Comparison of ENCODE assay signal across 9 cellular contexts in genomic region chr18:32760391-32760790, GRCh38. TPM values are rescaled to one million over a fixed set of nuclear protein-coding genes. Genes with fewer than 3 reads are reported as not detected.
DNase-seq lines count a peak whose midpoint lies in the region; ATAC-seq and TF ChIP-seq lines count a peak whose summit lies in the region.
"Had no signal": no experiment of that assay in that cellular context is flagged by ENCODE, and none has a peak within 500 bp of the region (broad histone marks: within the 10 kb centered on the region; RNA-seq: fewer than 3 reads in every experiment).

No MANE protein-coding gene starts in this region.

- no peaks in the 10 kb centered on the region for H3K36me3 ChIP-seq in H7 (replicated peaks; ENCODE audit: control insufficient read depth, insufficient read depth, low read length)
- H3K36me3 ChIP-seq in breast epithelium: no peaks in the 10 kb centered on the region

- TF ChIP-seq POLR2A in breast epithelium (IDR thresholded peaks at IDR 0.05): no peak

- intact Hi-C loops in breast epithelium (cut with DNase I; ENCODE audit: low total_unique reads): no loop called here

- no peaks in the 10 kb centered on the region for H3K9me3 ChIP-seq in breast epithelium

- H3K27me3 ChIP-seq in H7 (ENCODE audit: control insufficient read depth, insufficient read depth, low read length) (no peaks in the 10 kb centered on the region), breast epithelium (no peaks in the 10 kb centered on the region)

- H3K4me1 ChIP-seq in breast epithelium: no peaks in the 10 kb centered on the region

- peak; percentile 91 for ATAC-seq in GM18870 (IDR thresholded peaks at IDR 0.05; ENCODE audit: unreplicated experiment)
- ATAC-seq in HG03469 (IDR thresholded peaks at IDR 0.05; ENCODE audit: unreplicated experiment): peak; percentile 98

- DNase-seq in H7 (peak; percentile 44), iPS-NIHi11 (ENCODE audit: low spot score) (peak; percentile 32), NCI-H1092 treated with DMSO at 0.1 percent for 48 hours (lab: John Stamatoyannopoulos, UW) (no peak), breast epithelium (ENCODE audit: low spot score in 2 of 2) (no peak), GOT3 (lab: John Stamatoyannopoulos, UW) (no peak)
- no peak for DNase-seq in stimulated activated naive CD4-positive, alpha-beta T cell (lab: John Stamatoyannopoulos, UW)
- DNase-seq: NCI-H1105 treated with DMSO at 0.1 percent for 48 hours had no signal

- TF ChIP-seq CTCF in breast epithelium (IDR thresholded peaks at IDR 0.05): no peak

- no peak overlapping the region for H3K27ac ChIP-seq in breast epithelium

- H3K4me3 ChIP-seq in H7 (ENCODE audit: insufficient read depth, low read depth, low read length) (no peak overlapping the region), breast epithelium (no peak overlapping the region)

RNA-seq across cellular contexts. Expression of gene KLHL14, which starts 12.4 kb away (rescaled TPM):
- total RNA-seq in H7 (2014; rRNA removed; shearing (Covaris generic)): 2.5 and 7.4 TPM in 2 replicates
- under 1 TPM; 0.32 to 0.59 (median 0.33) TPM for total RNA-seq in breast epithelium

Comparison
In these comparisons a context has a peak if more than half of its experiments do, and no peak if none do; other contexts are left out.
1. DNase-seq: peak in H7 (single experiment) and iPS-NIHi11 (single experiment); none in NCI-H1092 treated with DMSO at 0.1 percent for 48 hours (single experiment), stimulated activated naive CD4-positive, alpha-beta T cell (0 of 6), breast epithelium (0 of 2) and GOT3 (single experiment).